ENCODE assay signal across 20 cellular contexts in genomic region chr13:65532231-65532630, GRCh38.
"Had no signal": no experiment of that assay in that cellular context is flagged by ENCODE, and none has a peak within 500 bp of the region (broad histone marks: within the 10 kb centered on the region; RNA-seq: fewer than 3 reads in every experiment).

No MANE protein-coding gene starts in this region.

- H3K4me1 Mint-ChIP-seq: natural killer cell had no signal

- ATAC-seq: foreskin keratinocyte, heart left ventricle, left lobe of liver, natural killer cell, right cardiac atrium had no signal

- H3K36me3 Mint-ChIP-seq: mesothelial cell of epicardium, natural killer cell had no signal

- H3K4me1 ChIP-seq: foreskin keratinocyte, heart left ventricle, stomach, transverse colon had no signal

- H3K27me3 ChIP-seq: foreskin keratinocyte, heart left ventricle, neutrophil, stomach, transverse colon had no signal

- H3K36me3 ChIP-seq: heart left ventricle, neutrophil, stomach, thoracic aorta, transverse colon had no signal

- H3K27ac Mint-ChIP-seq: endodermal cell, natural killer cell had no signal

- H3K4me3 Mint-ChIP-seq: endodermal cell, mesothelial cell of epicardium, natural killer cell had no signal

- H3K9me3 ChIP-seq: heart left ventricle, neutrophil, stomach, thoracic aorta, transverse colon had no signal

- H3K4me3 ChIP-seq: coronary artery, heart left ventricle, stomach, thoracic aorta, transverse colon had no signal

- DNase-seq: effector CD4-positive, alpha-beta T cell; endodermal cell; erythroblast; foreskin keratinocyte; heart left ventricle; islet precursor cell; mammary epithelial cell; natural killer cell; right cardiac atrium; small intestine; stimulated activated CD4-positive, alpha-beta T cell treated with anti-CD3 and anti-CD28 coated beads, Interleukin-12 subunit alpha, Interleukin-12 subunit beta, amount 100 ng/mL, for 4 hours; stimulated activated naive CD4-positive, alpha-beta T cell; stomach; substantia nigra; transverse colon had no signal

- H3K9me3 Mint-ChIP-seq: endodermal cell, mesothelial cell of epicardium had no signal

- H3K27ac ChIP-seq: coronary artery, foreskin keratinocyte, heart left ventricle, neutrophil, stomach, thoracic aorta, transverse colon had no signal
